Comparison of ENCODE assay signal across 1 cellular context in the genomic region with DNA sequence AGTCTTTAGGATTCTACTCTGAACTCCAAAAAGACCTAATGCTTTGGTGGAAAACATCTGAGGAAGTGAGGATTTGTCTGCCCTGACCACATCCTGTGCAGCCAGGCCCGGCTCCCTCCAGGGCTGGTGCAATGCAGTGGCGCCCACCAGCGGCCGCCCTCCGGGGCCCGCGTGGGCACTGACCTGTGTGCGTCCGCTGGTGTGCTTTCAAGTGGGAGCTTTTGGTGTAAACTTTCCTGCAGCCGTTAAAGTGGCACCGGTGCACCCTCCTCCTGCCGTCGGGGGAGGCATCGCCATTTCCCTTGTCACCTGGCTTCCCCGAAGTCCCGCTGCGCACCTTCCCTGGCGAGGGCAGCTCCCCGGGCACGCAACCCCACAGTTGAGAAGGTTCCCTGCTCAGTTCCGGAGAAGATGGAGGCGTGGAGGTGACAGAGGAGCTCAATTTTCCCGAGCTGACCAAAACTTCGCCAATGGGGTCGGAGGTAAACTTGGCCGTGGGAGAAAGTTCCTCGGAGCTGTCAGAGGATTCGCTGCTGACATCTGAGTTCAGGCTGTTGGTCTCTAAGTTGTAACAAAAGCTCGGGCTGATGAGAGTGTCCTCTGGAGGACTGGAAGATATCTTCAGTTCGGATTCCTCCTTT.
TF ChIP-seq lines count a peak whose summit lies in the region.

No MANE protein-coding gene starts in this region.

TF ChIP-seq in GM12878, 131 proteins besides CTCF, POLR2A, EP300 and RAD21 (continued from another document and continues in another):
- TF ChIP-seq, protein P1, sequence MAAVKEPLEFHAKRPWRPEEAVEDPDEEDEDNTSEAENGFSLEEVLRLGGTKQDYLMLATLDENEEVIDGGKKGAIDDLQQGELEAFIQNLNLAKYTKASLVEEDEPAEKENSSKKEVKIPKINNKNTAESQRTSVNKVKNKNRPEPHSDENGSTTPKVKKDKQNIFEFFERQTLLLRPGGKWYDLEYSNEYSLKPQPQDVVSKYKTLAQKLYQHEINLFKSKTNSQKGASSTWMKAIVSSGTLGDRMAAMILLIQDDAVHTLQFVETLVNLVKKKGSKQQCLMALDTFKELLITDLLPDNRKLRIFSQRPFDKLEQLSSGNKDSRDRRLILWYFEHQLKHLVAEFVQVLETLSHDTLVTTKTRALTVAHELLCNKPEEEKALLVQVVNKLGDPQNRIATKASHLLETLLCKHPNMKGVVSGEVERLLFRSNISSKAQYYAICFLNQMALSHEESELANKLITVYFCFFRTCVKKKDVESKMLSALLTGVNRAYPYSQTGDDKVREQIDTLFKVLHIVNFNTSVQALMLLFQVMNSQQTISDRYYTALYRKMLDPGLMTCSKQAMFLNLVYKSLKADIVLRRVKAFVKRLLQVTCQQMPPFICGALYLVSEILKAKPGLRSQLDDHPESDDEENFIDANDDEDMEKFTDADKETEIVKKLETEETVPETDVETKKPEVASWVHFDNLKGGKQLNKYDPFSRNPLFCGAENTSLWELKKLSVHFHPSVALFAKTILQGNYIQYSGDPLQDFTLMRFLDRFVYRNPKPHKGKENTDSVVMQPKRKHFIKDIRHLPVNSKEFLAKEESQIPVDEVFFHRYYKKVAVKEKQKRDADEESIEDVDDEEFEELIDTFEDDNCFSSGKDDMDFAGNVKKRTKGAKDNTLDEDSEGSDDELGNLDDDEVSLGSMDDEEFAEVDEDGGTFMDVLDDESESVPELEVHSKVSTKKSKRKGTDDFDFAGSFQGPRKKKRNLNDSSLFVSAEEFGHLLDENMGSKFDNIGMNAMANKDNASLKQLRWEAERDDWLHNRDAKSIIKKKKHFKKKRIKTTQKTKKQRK (IDR thresholded peaks at IDR 0.05; ENCODE audit: low read depth, low read length): no peak
- TF ChIP-seq MTA3 (IDR thresholded peaks at IDR 0.05; ENCODE audit: borderline replicate concordance, low read length) (no peak), TBL1XR1 (IDR thresholded peaks at IDR 0.05; ENCODE audit: low read depth, low read length) (peak; percentile 61), SIX5 (IDR thresholded peaks at IDR 0.05; ENCODE audit: low read depth, low read length, severe bottlenecking) (no peak), TCF7 (IDR thresholded peaks at IDR 0.05; ENCODE audit: borderline replicate concordance) (no peak), MYB (IDR thresholded peaks at IDR 0.05; ENCODE audit: borderline replicate concordance, low read depth, low read length) (no peak), MYC (IDR thresholded peaks at IDR 0.05; ENCODE audit: insufficient read depth, insufficient read length, insufficient replicate concordance, low read length, severe bottlenecking) (no peak), MTA2 (IDR thresholded peaks at IDR 0.05; ENCODE audit: low read depth) (no peak; the same call in 1 of the 2 replicates), BACH1 (IDR thresholded peaks at IDR 0.05; ENCODE audit: borderline replicate concordance) (0 out of 2 replicates have a peak, but pooled peaks have one; percentile 26), BHLHE40 (IDR thresholded peaks at IDR 0.05; ENCODE audit: borderline replicate concordance in 1 of 2, low read depth in 2 of 2, low read length in 1 of 2) (peak; percentile 33 to 46; a peak in 2 of 4 replicates), EED (IDR thresholded peaks at IDR 0.05; ENCODE audit: low read depth) (no peak), KLF5 (IDR thresholded peaks at IDR 0.05; ENCODE audit: partially characterized antibody) (no peak), RAD51 (IDR thresholded peaks at IDR 0.05) (no peak), SMAD5 (IDR thresholded peaks at IDR 0.05; ENCODE audit: low read depth) (no peak), SMC3 (IDR thresholded peaks at IDR 0.05; ENCODE audit: borderline replicate concordance, low read length) (peak; percentile 65; the same call in 1 of the 2 replicates), TAF1 (IDR thresholded peaks at IDR 0.05; ENCODE audit: borderline replicate concordance, low read depth, low read length) (no peak), ETV6 (conservative IDR thresholded peaks at IDR 0.05 in 1 of 2, IDR thresholded peaks at IDR 0.05 in 1 of 2; ENCODE audit: borderline replicate concordance in 1 of 2, low read depth in 1 of 2) (no peak), ZSCAN29 (IDR thresholded peaks at IDR 0.05) (no peak), HDGF (IDR thresholded peaks at IDR 0.05) (no peak), JUND (IDR thresholded peaks at IDR 0.05; ENCODE audit: low read depth, low read length) (no peak)
- TF ChIP-seq, protein P2, sequence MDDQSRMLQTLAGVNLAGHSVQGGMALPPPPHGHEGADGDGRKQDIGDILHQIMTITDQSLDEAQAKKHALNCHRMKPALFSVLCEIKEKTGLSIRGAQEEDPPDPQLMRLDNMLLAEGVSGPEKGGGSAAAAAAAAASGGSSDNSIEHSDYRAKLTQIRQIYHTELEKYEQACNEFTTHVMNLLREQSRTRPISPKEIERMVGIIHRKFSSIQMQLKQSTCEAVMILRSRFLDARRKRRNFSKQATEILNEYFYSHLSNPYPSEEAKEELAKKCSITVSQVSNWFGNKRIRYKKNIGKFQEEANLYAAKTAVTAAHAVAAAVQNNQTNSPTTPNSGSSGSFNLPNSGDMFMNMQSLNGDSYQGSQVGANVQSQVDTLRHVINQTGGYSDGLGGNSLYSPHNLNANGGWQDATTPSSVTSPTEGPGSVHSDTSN (IDR thresholded peaks at IDR 0.05; ENCODE audit: insufficient replicate concordance, low read depth, low read length): no peak
- TF ChIP-seq, protein P3, sequence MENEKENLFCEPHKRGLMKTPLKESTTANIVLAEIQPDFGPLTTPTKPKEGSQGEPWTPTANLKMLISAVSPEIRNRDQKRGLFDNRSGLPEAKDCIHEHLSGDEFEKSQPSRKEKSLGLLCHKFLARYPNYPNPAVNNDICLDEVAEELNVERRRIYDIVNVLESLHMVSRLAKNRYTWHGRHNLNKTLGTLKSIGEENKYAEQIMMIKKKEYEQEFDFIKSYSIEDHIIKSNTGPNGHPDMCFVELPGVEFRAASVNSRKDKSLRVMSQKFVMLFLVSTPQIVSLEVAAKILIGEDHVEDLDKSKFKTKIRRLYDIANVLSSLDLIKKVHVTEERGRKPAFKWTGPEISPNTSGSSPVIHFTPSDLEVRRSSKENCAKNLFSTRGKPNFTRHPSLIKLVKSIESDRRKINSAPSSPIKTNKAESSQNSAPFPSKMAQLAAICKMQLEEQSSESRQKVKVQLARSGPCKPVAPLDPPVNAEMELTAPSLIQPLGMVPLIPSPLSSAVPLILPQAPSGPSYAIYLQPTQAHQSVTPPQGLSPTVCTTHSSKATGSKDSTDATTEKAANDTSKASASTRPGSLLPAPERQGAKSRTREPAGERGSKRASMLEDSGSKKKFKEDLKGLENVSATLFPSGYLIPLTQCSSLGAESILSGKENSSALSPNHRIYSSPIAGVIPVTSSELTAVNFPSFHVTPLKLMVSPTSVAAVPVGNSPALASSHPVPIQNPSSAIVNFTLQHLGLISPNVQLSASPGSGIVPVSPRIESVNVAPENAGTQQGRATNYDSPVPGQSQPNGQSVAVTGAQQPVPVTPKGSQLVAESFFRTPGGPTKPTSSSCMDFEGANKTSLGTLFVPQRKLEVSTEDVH (IDR thresholded peaks at IDR 0.05; ENCODE audit: low read depth, partially characterized antibody): no peak
- TF ChIP-seq, protein P4, sequence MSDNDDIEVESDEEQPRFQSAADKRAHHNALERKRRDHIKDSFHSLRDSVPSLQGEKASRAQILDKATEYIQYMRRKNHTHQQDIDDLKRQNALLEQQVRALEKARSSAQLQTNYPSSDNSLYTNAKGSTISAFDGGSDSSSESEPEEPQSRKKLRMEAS (IDR thresholded peaks at IDR 0.05; ENCODE audit: low read depth, low read length): peak; percentile 48; the same call in 1 of the 2 replicates
- TF ChIP-seq, protein P5, sequence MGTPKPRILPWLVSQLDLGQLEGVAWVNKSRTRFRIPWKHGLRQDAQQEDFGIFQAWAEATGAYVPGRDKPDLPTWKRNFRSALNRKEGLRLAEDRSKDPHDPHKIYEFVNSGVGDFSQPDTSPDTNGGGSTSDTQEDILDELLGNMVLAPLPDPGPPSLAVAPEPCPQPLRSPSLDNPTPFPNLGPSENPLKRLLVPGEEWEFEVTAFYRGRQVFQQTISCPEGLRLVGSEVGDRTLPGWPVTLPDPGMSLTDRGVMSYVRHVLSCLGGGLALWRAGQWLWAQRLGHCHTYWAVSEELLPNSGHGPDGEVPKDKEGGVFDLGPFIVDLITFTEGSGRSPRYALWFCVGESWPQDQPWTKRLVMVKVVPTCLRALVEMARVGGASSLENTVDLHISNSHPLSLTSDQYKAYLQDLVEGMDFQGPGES (IDR thresholded peaks at IDR 0.05): no peak
- TF ChIP-seq, protein P6, sequence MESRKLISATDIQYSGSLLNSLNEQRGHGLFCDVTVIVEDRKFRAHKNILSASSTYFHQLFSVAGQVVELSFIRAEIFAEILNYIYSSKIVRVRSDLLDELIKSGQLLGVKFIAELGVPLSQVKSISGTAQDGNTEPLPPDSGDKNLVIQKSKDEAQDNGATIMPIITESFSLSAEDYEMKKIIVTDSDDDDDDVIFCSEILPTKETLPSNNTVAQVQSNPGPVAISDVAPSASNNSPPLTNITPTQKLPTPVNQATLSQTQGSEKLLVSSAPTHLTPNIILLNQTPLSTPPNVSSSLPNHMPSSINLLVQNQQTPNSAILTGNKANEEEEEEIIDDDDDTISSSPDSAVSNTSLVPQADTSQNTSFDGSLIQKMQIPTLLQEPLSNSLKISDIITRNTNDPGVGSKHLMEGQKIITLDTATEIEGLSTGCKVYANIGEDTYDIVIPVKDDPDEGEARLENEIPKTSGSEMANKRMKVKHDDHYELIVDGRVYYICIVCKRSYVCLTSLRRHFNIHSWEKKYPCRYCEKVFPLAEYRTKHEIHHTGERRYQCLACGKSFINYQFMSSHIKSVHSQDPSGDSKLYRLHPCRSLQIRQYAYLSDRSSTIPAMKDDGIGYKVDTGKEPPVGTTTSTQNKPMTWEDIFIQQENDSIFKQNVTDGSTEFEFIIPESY (IDR thresholded peaks at IDR 0.05): no peak
- TF ChIP-seq, protein P7, sequence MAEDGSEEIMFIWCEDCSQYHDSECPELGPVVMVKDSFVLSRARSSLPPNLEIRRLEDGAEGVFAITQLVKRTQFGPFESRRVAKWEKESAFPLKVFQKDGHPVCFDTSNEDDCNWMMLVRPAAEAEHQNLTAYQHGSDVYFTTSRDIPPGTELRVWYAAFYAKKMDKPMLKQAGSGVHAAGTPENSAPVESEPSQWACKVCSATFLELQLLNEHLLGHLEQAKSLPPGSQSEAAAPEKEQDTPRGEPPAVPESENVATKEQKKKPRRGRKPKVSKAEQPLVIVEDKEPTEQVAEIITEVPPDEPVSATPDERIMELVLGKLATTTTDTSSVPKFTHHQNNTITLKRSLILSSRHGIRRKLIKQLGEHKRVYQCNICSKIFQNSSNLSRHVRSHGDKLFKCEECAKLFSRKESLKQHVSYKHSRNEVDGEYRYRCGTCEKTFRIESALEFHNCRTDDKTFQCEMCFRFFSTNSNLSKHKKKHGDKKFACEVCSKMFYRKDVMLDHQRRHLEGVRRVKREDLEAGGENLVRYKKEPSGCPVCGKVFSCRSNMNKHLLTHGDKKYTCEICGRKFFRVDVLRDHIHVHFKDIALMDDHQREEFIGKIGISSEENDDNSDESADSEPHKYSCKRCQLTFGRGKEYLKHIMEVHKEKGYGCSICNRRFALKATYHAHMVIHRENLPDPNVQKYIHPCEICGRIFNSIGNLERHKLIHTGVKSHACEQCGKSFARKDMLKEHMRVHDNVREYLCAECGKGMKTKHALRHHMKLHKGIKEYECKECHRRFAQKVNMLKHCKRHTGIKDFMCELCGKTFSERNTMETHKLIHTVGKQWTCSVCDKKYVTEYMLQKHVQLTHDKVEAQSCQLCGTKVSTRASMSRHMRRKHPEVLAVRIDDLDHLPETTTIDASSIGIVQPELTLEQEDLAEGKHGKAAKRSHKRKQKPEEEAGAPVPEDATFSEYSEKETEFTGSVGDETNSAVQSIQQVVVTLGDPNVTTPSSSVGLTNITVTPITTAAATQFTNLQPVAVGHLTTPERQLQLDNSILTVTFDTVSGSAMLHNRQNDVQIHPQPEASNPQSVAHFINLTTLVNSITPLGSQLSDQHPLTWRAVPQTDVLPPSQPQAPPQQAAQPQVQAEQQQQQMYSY (CRISPR knock-in tag; IDR thresholded peaks at IDR 0.05): no peak
- TF ChIP-seq, protein P8, sequence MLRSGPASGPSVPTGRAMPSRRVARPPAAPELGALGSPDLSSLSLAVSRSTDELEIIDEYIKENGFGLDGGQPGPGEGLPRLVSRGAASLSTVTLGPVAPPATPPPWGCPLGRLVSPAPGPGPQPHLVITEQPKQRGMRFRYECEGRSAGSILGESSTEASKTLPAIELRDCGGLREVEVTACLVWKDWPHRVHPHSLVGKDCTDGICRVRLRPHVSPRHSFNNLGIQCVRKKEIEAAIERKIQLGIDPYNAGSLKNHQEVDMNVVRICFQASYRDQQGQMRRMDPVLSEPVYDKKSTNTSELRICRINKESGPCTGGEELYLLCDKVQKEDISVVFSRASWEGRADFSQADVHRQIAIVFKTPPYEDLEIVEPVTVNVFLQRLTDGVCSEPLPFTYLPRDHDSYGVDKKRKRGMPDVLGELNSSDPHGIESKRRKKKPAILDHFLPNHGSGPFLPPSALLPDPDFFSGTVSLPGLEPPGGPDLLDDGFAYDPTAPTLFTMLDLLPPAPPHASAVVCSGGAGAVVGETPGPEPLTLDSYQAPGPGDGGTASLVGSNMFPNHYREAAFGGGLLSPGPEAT (IDR thresholded peaks at IDR 0.05; ENCODE audit: low read depth): peak; percentile 54
- TF ChIP-seq, protein P9, sequence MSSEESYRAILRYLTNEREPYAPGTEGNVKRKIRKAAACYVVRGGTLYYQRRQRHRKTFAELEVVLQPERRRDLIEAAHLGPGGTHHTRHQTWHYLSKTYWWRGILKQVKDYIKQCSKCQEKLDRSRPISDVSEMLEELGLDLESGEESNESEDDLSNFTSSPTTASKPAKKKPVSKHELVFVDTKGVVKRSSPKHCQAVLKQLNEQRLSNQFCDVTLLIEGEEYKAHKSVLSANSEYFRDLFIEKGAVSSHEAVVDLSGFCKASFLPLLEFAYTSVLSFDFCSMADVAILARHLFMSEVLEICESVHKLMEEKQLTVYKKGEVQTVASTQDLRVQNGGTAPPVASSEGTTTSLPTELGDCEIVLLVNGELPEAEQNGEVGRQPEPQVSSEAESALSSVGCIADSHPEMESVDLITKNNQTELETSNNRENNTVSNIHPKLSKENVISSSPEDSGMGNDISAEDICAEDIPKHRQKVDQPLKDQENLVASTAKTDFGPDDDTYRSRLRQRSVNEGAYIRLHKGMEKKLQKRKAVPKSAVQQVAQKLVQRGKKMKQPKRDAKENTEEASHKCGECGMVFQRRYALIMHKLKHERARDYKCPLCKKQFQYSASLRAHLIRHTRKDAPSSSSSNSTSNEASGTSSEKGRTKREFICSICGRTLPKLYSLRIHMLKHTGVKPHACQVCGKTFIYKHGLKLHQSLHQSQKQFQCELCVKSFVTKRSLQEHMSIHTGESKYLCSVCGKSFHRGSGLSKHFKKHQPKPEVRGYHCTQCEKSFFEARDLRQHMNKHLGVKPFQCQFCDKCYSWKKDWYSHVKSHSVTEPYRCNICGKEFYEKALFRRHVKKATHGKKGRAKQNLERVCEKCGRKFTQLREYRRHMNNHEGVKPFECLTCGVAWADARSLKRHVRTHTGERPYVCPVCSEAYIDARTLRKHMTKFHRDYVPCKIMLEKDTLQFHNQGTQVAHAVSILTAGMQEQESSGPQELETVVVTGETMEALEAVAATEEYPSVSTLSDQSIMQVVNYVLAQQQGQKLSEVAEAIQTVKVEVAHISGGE (CRISPR knock-in tag; IDR thresholded peaks at IDR 0.05): peak; percentile 49; the same call in 1 of the 2 replicates
- TF ChIP-seq, protein P10, sequence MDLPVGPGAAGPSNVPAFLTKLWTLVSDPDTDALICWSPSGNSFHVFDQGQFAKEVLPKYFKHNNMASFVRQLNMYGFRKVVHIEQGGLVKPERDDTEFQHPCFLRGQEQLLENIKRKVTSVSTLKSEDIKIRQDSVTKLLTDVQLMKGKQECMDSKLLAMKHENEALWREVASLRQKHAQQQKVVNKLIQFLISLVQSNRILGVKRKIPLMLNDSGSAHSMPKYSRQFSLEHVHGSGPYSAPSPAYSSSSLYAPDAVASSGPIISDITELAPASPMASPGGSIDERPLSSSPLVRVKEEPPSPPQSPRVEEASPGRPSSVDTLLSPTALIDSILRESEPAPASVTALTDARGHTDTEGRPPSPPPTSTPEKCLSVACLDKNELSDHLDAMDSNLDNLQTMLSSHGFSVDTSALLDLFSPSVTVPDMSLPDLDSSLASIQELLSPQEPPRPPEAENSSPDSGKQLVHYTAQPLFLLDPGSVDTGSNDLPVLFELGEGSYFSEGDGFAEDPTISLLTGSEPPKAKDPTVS (IDR thresholded peaks at IDR 0.05; ENCODE audit: low read depth, low read length): no peak
